12 cellular contexts compared by ENCODE assay signal in genomic region chr1:10980841-10981727, GRCh38. TPM values are rescaled to one million over a fixed set of nuclear protein-coding genes. Genes with fewer than 3 reads are reported as not detected.
A peak's percentile ranks its signal among the peaks of the same experiment; 100 is the strongest.
DNase-seq lines count a peak whose midpoint lies in the region; ATAC-seq, FAIRE-seq and TF ChIP-seq lines count a peak whose summit lies in the region.
"Had no signal": no experiment of that assay in that cellular context is flagged by ENCODE, and none has a peak within 500 bp of the region (broad histone marks: within the 10 kb centered on the region; RNA-seq: fewer than 3 reads in every experiment).

No MANE protein-coding gene starts in this region.

- TF ChIP-seq CTCF in K562 (IDR thresholded peaks at IDR 0.05 in 2 of 3, conservative IDR thresholded peaks at IDR 0.05 in 1 of 3; ENCODE audit: insufficient read depth in 2 of 3, low read depth in 1 of 3, low read length in 3 of 3): no peak
- no peak for TF ChIP-seq CTCF in hepatocyte (IDR thresholded peaks at IDR 0.05; ENCODE audit: poor library complexity)

- no peaks in the 10 kb centered on the region for H4K20me1 ChIP-seq in K562 (replicated peaks; ENCODE audit: control insufficient read depth, insufficient read depth, low read length)
- no peaks in the 10 kb centered on the region for H4K20me1 ChIP-seq in hepatocyte (ENCODE audit: insufficient read depth, poor library complexity, severe bottlenecking)

- H3K36me3 ChIP-seq in K562 (ENCODE audit: control insufficient read depth, insufficient read depth, low read length) (no peaks in the 10 kb centered on the region), hepatocyte (replicated peaks; ENCODE audit: insufficient read depth, low read depth) (no peaks in the 10 kb centered on the region), rectal smooth muscle tissue (ENCODE audit: control insufficient read depth, insufficient read depth, low read length) (no peaks in the 10 kb centered on the region), small intestine (ENCODE audit: control insufficient read depth in 2 of 2, insufficient read depth in 2 of 2, low read length in 2 of 2) (no peaks in the 10 kb centered on the region)

- TF ChIP-seq EP300 in K562 (IDR thresholded peaks at IDR 0.05; ENCODE audit: low read length): no peak

- H2AFZ ChIP-seq in K562 (ENCODE audit: low read depth, low read length): no peak overlapping the region
- H2AFZ ChIP-seq in hepatocyte: no peak overlapping the region

- no peak for FAIRE-seq in K562 (lab: Jason Lieb, UNC)
- no peak for FAIRE-seq in small intestine (lab: Jason Lieb, UNC)

- no peaks in the 10 kb centered on the region for H3K9me1 ChIP-seq in K562 (ENCODE audit: control insufficient read depth, insufficient read depth, low read length)

- no peak for TF ChIP-seq RAD21 in K562 (CRISPR knock-in tag; conservative IDR thresholded peaks at IDR 0.05 in 1 of 2, IDR thresholded peaks at IDR 0.05 in 1 of 2)

- no peak overlapping the region for H3K4me3 ChIP-seq in K562
- H3K4me3 ChIP-seq in hepatocyte: no peak overlapping the region
- H3K4me3 ChIP-seq in rectal smooth muscle tissue (ENCODE audit: low read length): peak overlapping the region; percentile 67
- H3K4me3 ChIP-seq in small intestine (ENCODE audit: low read depth in 1 of 2, low read length in 2 of 2): no peak overlapping the region

- no peak for TF ChIP-seq POLR2A in K562 (conservative IDR thresholded peaks at IDR 0.05)

- no TSS peak for BruUV-seq in K562 (replicated peaks; lab: Mats Ljungman, UMichigan)

- DNase-seq in EH (ENCODE audit: low read depth) (peak; percentile 66), K562 (ENCODE audit: extremely low read depth in 1 of 4, low spot score in 3 of 4) (no peak), hepatocyte (ENCODE audit: low spot score) (no peak), islet precursor cell (no peak), amniotic stem cell (lab: John Stamatoyannopoulos, UW) (no peak), NCI-H510A (lab: John Stamatoyannopoulos, UW) (no peak), small intestine (no peak)
- DNase-seq: activated CD4-positive, alpha-beta T cell treated with anti-CD3 and anti-CD28 coated beads, Interleukin-2, amount 50 U/mL, for 1 hour; CD4-positive, alpha-beta memory T cell; NCI-H1694 treated with DMSO at 0.1 percent for 48 hours had no signal

- in situ Hi-C loops in K562 (cut with MboI): no loop called here

- H3K9ac ChIP-seq in K562 (ENCODE audit: insufficient read depth in 1 of 2, low read depth in 2 of 2, low read length in 2 of 2) (no peak overlapping the region), rectal smooth muscle tissue (ENCODE audit: low read length) (no peak overlapping the region)

- no peak overlapping the region for H3K27ac ChIP-seq in K562 (ENCODE audit: extremely low read depth, low read depth, low read length)
- H3K27ac ChIP-seq in hepatocyte: no peak overlapping the region
- H3K27ac ChIP-seq in rectal smooth muscle tissue (ENCODE audit: low read depth, low read length): peak overlapping the region; percentile 74
- no peak overlapping the region for H3K27ac ChIP-seq in small intestine (ENCODE audit: low read depth in 1 of 2, low read length in 1 of 2)

- POLR2A ChIA-PET in K562 (lab: Yijun Ruan, JAX): interaction anchor here (0.6 to 0.9 kb wide), 7 partner anchors 10 to 470 kb away, joined by 3 to 6 read pairs (median 3); no protein-coding TSS in a partner anchor

- ATAC-seq in K562: no peak
- ATAC-seq: stimulated activated effector memory CD8-positive, alpha-beta T cell treated with anti-CD3 and anti-CD28 coated beads, Interleukin-12 subunit alpha, Interleukin-12 subunit beta, amount 100 ng/mL, for 72 hours had no signal

- intact Hi-C loops in K562 (cut with micrococcal nuclease): no loop called here

- H3K4me2 ChIP-seq in K562 (ENCODE audit: insufficient read depth, low read length) (no peak overlapping the region), hepatocyte (peak overlapping the region; percentile 66)

- H3K4me1 ChIP-seq in K562 (replicated peaks in 1 of 2; ENCODE audit: control insufficient read depth in 2 of 2, insufficient read depth in 2 of 2, low read length in 2 of 2): peaks cover 0 to 4% of the 10 kb centered on the region in 2 experiments; a peak in 1 of 5 replicates
- peaks cover 2% of the 10 kb centered on the region for H3K4me1 ChIP-seq in hepatocyte (ENCODE audit: insufficient read depth)
- H3K4me1 ChIP-seq in rectal smooth muscle tissue (ENCODE audit: control insufficient read depth, insufficient read depth, low read length): peaks cover 7% of the 10 kb centered on the region
- no peaks in the 10 kb centered on the region for H3K4me1 ChIP-seq in small intestine (ENCODE audit: control insufficient read depth in 2 of 2, insufficient read depth in 1 of 2, low read depth in 1 of 2, low read length in 1 of 2)

- no peaks in the 10 kb centered on the region for H3K9me2 ChIP-seq in hepatocyte (replicated peaks; ENCODE audit: insufficient read depth)

- H3K9me3 ChIP-seq in K562 (replicated peaks; ENCODE audit: control insufficient read depth, insufficient read depth, low read depth, low read length) (no peaks in the 10 kb centered on the region), hepatocyte (ENCODE audit: low read depth) (no peaks in the 10 kb centered on the region), small intestine (ENCODE audit: control insufficient read depth, low read depth) (no peaks in the 10 kb centered on the region)

- CTCF ChIA-PET in K562 (lab: Yijun Ruan, JAX; ENCODE audit: low intra/inter-chr PET ratio): no interaction called here

- no peaks in the 10 kb centered on the region for H3K79me2 ChIP-seq in K562 (ENCODE audit: control insufficient read depth, insufficient read depth, low read length)
- no peaks in the 10 kb centered on the region for H3K79me2 ChIP-seq in hepatocyte

- under 1% methylated on average over 9 of the region's 9 CpGs for WGBS in K562 (ENCODE audit: insufficient coverage, low coverage, missing lambda C conversion rate)
- WGBS in hepatocyte (ENCODE audit: low lambda C conversion rate, missing lambda C conversion rate): 72% methylated on average over 9 of the region's 9 CpGs
- 66 to 67% (median 66%) methylated on average over 9 of the region's 9 CpGs for WGBS in small intestine, 3 donors

- H3K27me3 ChIP-seq in K562 (ENCODE audit: control insufficient read depth in 2 of 2, insufficient read depth in 2 of 2, low read length in 2 of 2) (peaks cover 65 to 86% of the 10 kb centered on the region in 2 experiments), hepatocyte (peaks cover 4% of the 10 kb centered on the region), rectal smooth muscle tissue (ENCODE audit: control insufficient read depth, insufficient read depth, low read length) (no peaks in the 10 kb centered on the region), small intestine (ENCODE audit: control insufficient read depth in 2 of 2, insufficient read depth in 2 of 2, low read length in 2 of 2) (peaks cover 0 to 2% of the 10 kb centered on the region in 2 donors)

TF ChIP-seq in K562, 482 proteins besides CTCF, POLR2A, EP300 and RAD21 (continues in another document):
- TF ChIP-seq, protein P1, sequence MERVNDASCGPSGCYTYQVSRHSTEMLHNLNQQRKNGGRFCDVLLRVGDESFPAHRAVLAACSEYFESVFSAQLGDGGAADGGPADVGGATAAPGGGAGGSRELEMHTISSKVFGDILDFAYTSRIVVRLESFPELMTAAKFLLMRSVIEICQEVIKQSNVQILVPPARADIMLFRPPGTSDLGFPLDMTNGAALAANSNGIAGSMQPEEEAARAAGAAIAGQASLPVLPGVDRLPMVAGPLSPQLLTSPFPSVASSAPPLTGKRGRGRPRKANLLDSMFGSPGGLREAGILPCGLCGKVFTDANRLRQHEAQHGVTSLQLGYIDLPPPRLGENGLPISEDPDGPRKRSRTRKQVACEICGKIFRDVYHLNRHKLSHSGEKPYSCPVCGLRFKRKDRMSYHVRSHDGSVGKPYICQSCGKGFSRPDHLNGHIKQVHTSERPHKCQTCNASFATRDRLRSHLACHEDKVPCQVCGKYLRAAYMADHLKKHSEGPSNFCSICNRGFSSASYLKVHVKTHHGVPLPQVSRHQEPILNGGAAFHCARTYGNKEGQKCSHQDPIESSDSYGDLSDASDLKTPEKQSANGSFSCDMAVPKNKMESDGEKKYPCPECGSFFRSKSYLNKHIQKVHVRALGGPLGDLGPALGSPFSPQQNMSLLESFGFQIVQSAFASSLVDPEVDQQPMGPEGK (CRISPR knock-in tag; IDR thresholded peaks at IDR 0.05; ENCODE audit: borderline replicate concordance): no peak
- TF ChIP-seq IRF9 (tag; IDR thresholded peaks at IDR 0.05) (no peak), CBFA2T2 (conservative IDR thresholded peaks at IDR 0.05) (no peak), HMG20B (CRISPR knock-in tag; IDR thresholded peaks at IDR 0.05) (no peak), MTA2 (IDR thresholded peaks at IDR 0.05; ENCODE audit: low read depth) (no peak)

RNA-seq across cellular contexts. Expression of gene TARDBP, which starts 31.4 kb away (rescaled TPM):
- total RNA-seq in K562 (2011; cell fraction: chromatin; rRNA removed; ENCODE audit: low replicate concordance): 242 and 417 TPM in 2 replicates
- 197 and 216 TPM in 2 replicates for total RNA-seq in K562 (2011; cell fraction: nucleolus; rRNA removed)
- total RNA-seq in K562 (2011; cell fraction: nucleoplasm; rRNA removed): 336 and 397 TPM in 2 replicates
- total RNA-seq in K562 (2014; rRNA removed) (129 TPM in 2 replicates), K562 (2014; rRNA removed; fragmentation: Illumina TruSeq; extraction: Trizol) (176 and 198 TPM in 2 replicates), K562 (2015; rRNA removed; fragmentation: Illumina TruSeq; extraction: Trizol) (206 and 220 TPM in 2 replicates), K562 (2021) (211 and 243 TPM in 2 replicates), hepatocyte (78.0 and 80.0 TPM in 2 replicates)
- polyA plus RNA-seq in K562 (2011; rRNA removed) (220 and 244 TPM in 2 replicates), K562 (2014; fragmentation: Illumina TruSeq; extraction: Trizol) (358 and 487 TPM in 2 replicates), K562 (2014; fragmentation: Nextera tagmentation; extraction: Ambion mirVana) (100 to 1,000 TPM; 122 to 285 TPM), K562 (2014; rRNA removed) (403 and 515 TPM in 2 replicates), hepatocyte (129 and 130 TPM in 2 replicates), small intestine (100 to 1,000 TPM in 1 of 3 donors, 10 to 100 TPM in 2; 86.1 to 138 (median 94.0) TPM)
- polyA plus RNA-seq in K562 (2011; cell fraction: cytosol; rRNA removed): 83.0 and 130 TPM in 2 replicates
- polyA plus RNA-seq in K562 (2011; cell fraction: nucleus; rRNA removed): 341 and 531 TPM in 2 replicates
- polyA plus RNA-seq in K562 (2012): 176 and 348 TPM in 2 replicates
- polyA minus RNA-seq in K562 (2011; rRNA and poly(A)+ RNA removed): 180 and 229 TPM in 2 replicates
- polyA minus RNA-seq in K562 (2011; cell fraction: cytosol; rRNA and poly(A)+ RNA removed): 96.8 and 129 TPM in 2 replicates
- 160 and 216 TPM in 2 replicates for polyA minus RNA-seq in K562 (2011; cell fraction: nucleus; rRNA and poly(A)+ RNA removed)
